Comparison of ENCODE assay signal across 20 cellular contexts in the genomic region with DNA sequence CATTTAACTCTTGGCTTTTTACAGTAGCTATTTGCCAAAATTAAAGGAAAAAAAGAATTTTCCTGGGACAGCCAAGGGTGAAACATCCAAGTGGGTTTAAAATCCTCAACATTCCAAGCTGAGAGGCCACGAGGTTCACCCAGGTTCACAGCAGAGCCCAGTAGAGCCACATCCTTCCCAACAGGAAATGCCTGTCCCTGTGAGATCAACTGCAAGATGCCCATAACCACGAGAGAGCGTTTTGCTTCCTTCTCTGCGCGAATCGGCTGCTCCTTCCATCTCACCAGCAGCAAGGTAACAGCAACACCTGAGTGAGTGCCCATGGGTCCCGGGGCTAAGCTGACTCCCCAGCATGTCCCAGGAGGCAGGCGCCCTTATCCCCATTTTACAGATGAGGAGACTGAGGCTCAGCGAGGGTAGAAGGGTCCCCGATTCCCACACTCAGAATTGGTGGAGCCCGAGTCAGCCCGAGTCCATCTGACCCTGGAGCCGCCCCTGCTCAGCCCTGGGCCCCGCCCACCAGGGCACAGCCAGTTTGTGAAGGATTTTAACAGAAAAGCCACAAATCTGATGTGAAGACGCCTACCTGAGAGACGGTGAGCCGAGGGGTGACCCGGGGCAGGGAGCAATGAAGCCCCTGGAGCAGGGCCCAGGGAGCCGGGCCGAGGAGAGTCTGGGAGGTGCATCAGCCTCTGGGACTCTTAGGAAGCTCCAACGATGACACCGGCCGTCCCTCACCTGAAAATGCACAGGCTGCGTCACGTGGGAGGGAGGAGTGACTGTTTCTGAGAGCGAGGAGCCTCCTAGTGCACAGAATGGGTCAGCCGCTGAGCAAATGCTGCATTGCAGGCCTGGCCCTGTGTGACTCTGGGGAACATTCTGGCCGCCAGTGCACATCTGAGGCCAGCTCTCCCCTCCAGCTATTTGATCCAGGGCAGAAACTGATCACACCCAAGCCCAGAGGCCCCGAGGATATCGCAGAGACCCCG.
DNase-seq lines count a peak whose midpoint lies in the region; ATAC-seq and TF ChIP-seq lines count a peak whose summit lies in the region.
"Had no signal": no experiment of that assay in that cellular context is flagged by ENCODE, and none has a peak within 500 bp of the region (broad histone marks: within the 10 kb centered on the region; RNA-seq: fewer than 3 reads in every experiment).

No MANE protein-coding gene starts in this region.

- ATAC-seq in HG02870 (IDR thresholded peaks at IDR 0.05; ENCODE audit: unreplicated experiment) (no peak), HG03521 (IDR thresholded peaks at IDR 0.05; ENCODE audit: unreplicated experiment) (no peak)

- peaks cover 12 to 20% (median 18%) of the 10 kb centered on the region in 10 experiments for H3K4me1 ChIP-seq in BLaER1 treated with 17β-estradiol and CSF1 and Interleukin-3, amounts not matched to agents 10 nM and 100 nM
- 0 out of 2 replicates have a peak, but pooled peaks cover 1% of the 10 kb centered on the region for H3K4me1 ChIP-seq in iPS DF 6.9 (ENCODE audit: control insufficient read depth, insufficient read depth, low read length)
- H3K4me1 ChIP-seq in ascending aorta, result no peaks in the 10 kb centered on the region

- no peak for TF ChIP-seq CTCF in ascending aorta (IDR thresholded peaks at IDR 0.05)

- no peak overlapping the region for H3K4me3 ChIP-seq in BLaER1 treated with 17β-estradiol and CSF1 and Interleukin-3, amounts not matched to agents 10 nM and 100 nM
- H3K4me3 ChIP-seq in iPS DF 6.9 (ENCODE audit: low read length) (no peak overlapping the region), ascending aorta (no peak overlapping the region)
- H3K4me3 ChIP-seq: MG63, thoracic aorta had no signal

- DNase-seq in GDM1 (lab: John Stamatoyannopoulos, UW) (peak; percentile 55), UCSD-AML1 (lab: John Stamatoyannopoulos, UW; ENCODE audit: unreplicated experiment) (peak; percentile 48), iPS DF 6.9 (ENCODE audit: low read depth, low spot score) (peak; percentile 18), ascending aorta (ENCODE audit: low spot score in 2 of 2) (no peak)
- DNase-seq in NK-92 treated with Interleukin-12 subunit alpha and Interleukin-12 subunit beta, amount 100 ng/mL, for 24 hours (lab: John Stamatoyannopoulos, UW), result no peak
- DNase-seq: activated B cell treated with CpG ODN at 0.5 μM for 24 hours, anterior cingulate cortex, GF-D8, left cardiac atrium, MG63, midbrain, NCI-H1694 treated with DMSO at 0.1 percent for 48 hours, NCI-H446 treated with DMSO at 0.1 percent for 48 hours, nephron progenitor cell, SW 1271 had no signal

- no peaks in the 10 kb centered on the region for H3K27me3 ChIP-seq in BLaER1 treated with 17β-estradiol and CSF1 and Interleukin-3, amounts not matched to agents 10 nM and 100 nM
- no peaks in the 10 kb centered on the region for H3K27me3 ChIP-seq in iPS DF 6.9 (ENCODE audit: control insufficient read depth, insufficient read depth, low read length)
- no peaks in the 10 kb centered on the region for H3K27me3 ChIP-seq in ascending aorta

- WGBS in iPS DF 6.9 (ENCODE audit: insufficient coverage, insufficient read length), result no CpG with 5 or more reads among the region's 31 CpGs

- H3K9me3 ChIP-seq in BLaER1 treated with 17β-estradiol and CSF1 and Interleukin-3, amounts not matched to agents 10 nM and 100 nM (replicated peaks in 1 of 11), result no peaks in the 10 kb centered on the region
- H3K9me3 ChIP-seq in iPS DF 6.9 (ENCODE audit: control insufficient read depth, insufficient read depth, low read length) (no peaks in the 10 kb centered on the region), ascending aorta (no peaks in the 10 kb centered on the region)
- H3K9me3 ChIP-seq: MG63, thoracic aorta had no signal

- H4K20me1 ChIP-seq in BLaER1 treated with 17β-estradiol and CSF1 and Interleukin-3, amounts not matched to agents 10 nM and 100 nM, result peaks cover 0 to 8% (median 0%) of the 10 kb centered on the region in 11 experiments; a peak in 1 of 22 replicates

- peak overlapping the region; percentile 8 to 71 (median 51); a peak in 20 of 22 replicates for H3K4me2 ChIP-seq in BLaER1 treated with 17β-estradiol and CSF1 and Interleukin-3, amounts not matched to agents 10 nM and 100 nM

- no peak overlapping the region for H3K27ac ChIP-seq in BLaER1 treated with 17β-estradiol and CSF1 and Interleukin-3, amounts not matched to agents 10 nM and 100 nM
- H3K27ac ChIP-seq in iPS DF 6.9 (ENCODE audit: low read length), result no peak overlapping the region
- no peak overlapping the region for H3K27ac ChIP-seq in ascending aorta
- H3K27ac ChIP-seq: RWPE1, thoracic aorta had no signal

- intact Hi-C loops in ascending aorta (cut with DNase I), result no loop called here

- H3K36me3 ChIP-seq in BLaER1 treated with 17β-estradiol and CSF1 and Interleukin-3, amounts not matched to agents 10 nM and 100 nM, result no peaks in the 10 kb centered on the region
- no peaks in the 10 kb centered on the region for H3K36me3 ChIP-seq in iPS DF 6.9 (ENCODE audit: control insufficient read depth, insufficient read depth, low read length)
- no peaks in the 10 kb centered on the region for H3K36me3 ChIP-seq in ascending aorta
- H3K36me3 ChIP-seq: MG63, thoracic aorta had no signal

- no peak overlapping the region for H3K9ac ChIP-seq in BLaER1 treated with 17β-estradiol and CSF1 and Interleukin-3, amounts not matched to agents 10 nM and 100 nM

Comparison
In these comparisons a context has a peak if more than half of its experiments do, and no peak if none do; other contexts are left out.
1. DNase-seq: peak in GDM1 (single experiment), UCSD-AML1 (single experiment) and iPS DF 6.9 (single experiment); none in ascending aorta (0 of 2) and NK-92 treated with Interleukin-12 subunit alpha and Interleukin-12 subunit beta, amount 100 ng/mL, for 24 hours (single experiment).